In the genomic region with DNA sequence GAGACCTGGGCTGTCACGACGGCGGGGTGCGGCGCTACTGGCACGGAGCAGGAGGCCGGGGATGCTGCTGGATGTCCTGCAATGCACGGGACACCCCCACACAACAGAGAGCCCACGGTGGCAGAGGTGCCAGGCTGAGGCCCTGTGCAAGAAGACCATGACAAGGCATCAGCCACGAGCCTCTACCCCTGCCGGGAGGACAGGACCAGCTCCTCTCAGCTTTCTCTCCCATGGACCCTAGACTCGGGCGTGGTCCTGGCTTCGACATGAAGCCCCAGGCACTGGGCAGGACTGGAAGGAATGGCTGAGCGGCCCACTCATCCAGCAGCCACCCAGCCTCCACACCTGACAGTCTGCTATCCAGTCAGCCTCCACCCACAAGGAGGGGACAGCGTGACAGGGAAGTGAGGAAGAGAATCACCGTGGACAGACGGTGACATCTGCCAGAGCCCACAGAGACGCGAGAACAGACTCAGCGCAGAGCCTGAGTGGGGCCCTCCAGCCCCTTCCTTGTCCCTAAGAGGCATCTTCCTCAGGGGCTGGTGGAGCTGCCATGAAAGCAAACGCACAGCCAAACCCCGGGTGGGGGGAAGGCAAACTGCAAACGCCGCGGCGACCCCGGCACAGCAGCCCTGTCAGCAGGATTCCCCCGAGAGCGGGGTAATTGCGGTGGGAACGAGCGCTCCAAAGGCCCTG, we compare ENCODE assay signal across 1 cellular context.
TF ChIP-seq lines count a peak whose summit lies in the region.

No MANE protein-coding gene starts in this region.

TF ChIP-seq in H1, 55 proteins besides CTCF, POLR2A, EP300 and RAD21:
- TF ChIP-seq SRF (IDR thresholded peaks at IDR 0.05; ENCODE audit: low read depth, low read length) (no peak), HDAC6 (IDR thresholded peaks at IDR 0.05; ENCODE audit: low read depth, low read length) (no peak), POLR2AphosphoS5 (IDR thresholded peaks at IDR 0.05; ENCODE audit: low read depth, low read length) (no peak), SUZ12 (IDR thresholded peaks at IDR 0.05; ENCODE audit: low read length) (no peak), CTBP2 (IDR thresholded peaks at IDR 0.05; ENCODE audit: borderline replicate concordance, insufficient read depth, insufficient read length, low read length) (no peak), NANOG (IDR thresholded peaks at IDR 0.05; ENCODE audit: insufficient read depth, low read depth, low read length, poor library complexity, severe bottlenecking) (no peak)
